Comparison of ENCODE assay signal across 8 cellular contexts in the genomic region with DNA sequence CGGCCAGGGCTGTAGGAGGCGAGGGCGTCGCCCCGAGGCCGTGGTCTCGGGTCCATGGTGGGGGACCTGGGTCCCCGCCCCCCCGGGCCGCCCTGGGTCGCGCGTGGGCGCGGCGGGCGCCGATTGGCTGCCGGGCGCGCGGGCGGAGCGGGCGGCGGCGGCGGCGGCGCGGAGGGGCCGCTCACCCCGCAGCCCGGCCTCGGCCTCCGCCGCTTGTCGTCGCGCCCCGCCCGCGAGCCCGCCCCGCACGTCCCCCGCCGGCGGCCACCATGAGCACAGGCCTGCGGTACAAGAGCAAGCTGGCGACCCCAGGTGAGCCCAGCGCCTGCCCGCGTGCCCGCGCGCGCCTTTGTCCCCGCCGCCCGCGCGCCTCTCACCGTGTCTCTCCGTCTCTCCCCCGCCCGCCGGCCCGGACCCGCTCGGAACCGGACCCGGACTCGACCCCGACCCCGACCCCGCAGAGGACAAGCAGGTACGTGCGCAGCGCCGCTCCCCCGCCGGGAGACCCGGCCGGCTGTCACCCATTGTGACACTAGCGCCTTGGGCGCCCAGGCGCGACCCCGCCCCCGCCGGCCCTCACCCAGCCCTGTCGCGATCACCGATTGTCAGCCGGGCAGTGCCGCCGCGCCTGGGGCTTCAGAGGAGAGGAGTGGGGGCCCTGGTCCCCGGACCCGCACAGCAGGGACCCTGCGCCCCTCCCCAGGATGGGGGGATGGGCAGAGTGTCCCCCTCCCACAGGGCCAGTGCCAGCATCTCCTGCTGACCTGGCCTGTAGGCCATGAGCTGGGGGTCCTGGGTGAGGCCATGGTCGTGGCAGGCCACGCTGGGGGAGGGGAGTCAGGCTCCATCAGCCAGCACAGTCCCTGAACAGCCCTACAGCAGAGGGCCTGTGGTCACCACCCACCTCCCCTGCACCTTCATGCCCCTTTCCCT. TPM values are rescaled to one million over a fixed set of nuclear protein-coding genes. Genes with fewer than 3 reads are reported as not detected.
A peak's percentile ranks its signal among the peaks of the same experiment; 100 is the strongest.
DNase-seq lines count a peak whose midpoint lies in the region; ATAC-seq and TF ChIP-seq lines count a peak whose summit lies in the region.

A gene (plus strand): TSS at position 184 of the 933 bp plus-strand sequence. CDS start 86 bp downstream, at position 270.

- TF ChIP-seq CTCF in brain (conservative IDR thresholded peaks at IDR 0.05) (no peak), suprapubic skin (IDR thresholded peaks at IDR 0.05) (no peak)

- TF ChIP-seq POLR2A in suprapubic skin (IDR thresholded peaks at IDR 0.05): no peak

- TF ChIP-seq EP300 in suprapubic skin (IDR thresholded peaks at IDR 0.05): no peak

- no peak within 1 kb of the TSS for H3K27ac Mint-ChIP-seq in T-helper 1 cell treated with Interleukin-12 subunit alpha and Interleukin-12 subunit beta and Interleukin-4 antibody, amounts not matched to agents 30 μg/mL and 1 μg/mL, for 36 hours
- H3K27ac Mint-ChIP-seq in brain: peak within 1 kb of the TSS; percentile 32 to 93 (median 81)

- ATAC-seq in GM21723 (IDR thresholded peaks at IDR 0.05; ENCODE audit: unreplicated experiment): no peak

- H3K4me3 Mint-ChIP-seq in T-helper 1 cell treated with Interleukin-12 subunit alpha and Interleukin-12 subunit beta and Interleukin-4 antibody, amounts not matched to agents 30 μg/mL and 1 μg/mL, for 36 hours: peak within 1 kb of the TSS; percentile 63
- H3K4me3 Mint-ChIP-seq in brain: peak within 1 kb of the TSS; percentile 81 to 89 (median 85)

- H3K4me1 ChIP-seq in suprapubic skin: peaks cover 53% of the 10 kb centered on the region

- H3K9me3 Mint-ChIP-seq in T-helper 1 cell treated with Interleukin-12 subunit alpha and Interleukin-12 subunit beta and Interleukin-4 antibody, amounts not matched to agents 30 μg/mL and 1 μg/mL, for 36 hours: no peaks in the 10 kb centered on the region
- peaks cover 0 to 3% (median 0%) of the 10 kb centered on the region in 5 experiments for H3K9me3 Mint-ChIP-seq in brain

- H3K27me3 ChIP-seq in layer of hippocampus (ENCODE audit: control insufficient read depth, insufficient read depth, low read length) (no peaks in the 10 kb centered on the region), suprapubic skin (peaks cover 13% of the 10 kb centered on the region)

- no peak for DNase-seq in T-helper 1 cell
- no peak for DNase-seq in suprapubic skin (ENCODE audit: low spot score in 2 of 2)
- no peak for DNase-seq in kidney glomerular epithelial cell (lab: John Stamatoyannopoulos, UW)
- no peak for DNase-seq in NCI-H2081 treated with DMSO at 0.1 percent for 48 hours (lab: John Stamatoyannopoulos, UW)

- H3K27ac ChIP-seq in layer of hippocampus (ENCODE audit: low read depth, low read length) (peak within 1 kb of the TSS; percentile 52), suprapubic skin (peak within 1 kb of the TSS; percentile 26)

- peaks cover 6% of the 10 kb centered on the region for H3K4me1 Mint-ChIP-seq in T-helper 1 cell treated with Interleukin-12 subunit alpha and Interleukin-12 subunit beta and Interleukin-4 antibody, amounts not matched to agents 30 μg/mL and 1 μg/mL, for 36 hours (ENCODE audit: low read depth)
- peaks cover 52% of the 10 kb centered on the region for H3K4me1 Mint-ChIP-seq in brain

- peak within 1 kb of the TSS; percentile 70 for H3K4me3 ChIP-seq in suprapubic skin

- peaks cover 31% of the 10 kb centered on the region for H3K27me3 Mint-ChIP-seq in T-helper 1 cell treated with Interleukin-12 subunit alpha and Interleukin-12 subunit beta and Interleukin-4 antibody, amounts not matched to agents 30 μg/mL and 1 μg/mL, for 36 hours (ENCODE audit: low read depth)
- H3K27me3 Mint-ChIP-seq in brain: peaks cover 2% of the 10 kb centered on the region

- H3K36me3 ChIP-seq in suprapubic skin: no peaks in the 10 kb centered on the region

- 18% methylated on average over 4 of the region's 104 CpGs for WGBS in suprapubic skin

- H3K36me3 Mint-ChIP-seq in T-helper 1 cell treated with Interleukin-12 subunit alpha and Interleukin-12 subunit beta and Interleukin-4 antibody, amounts not matched to agents 30 μg/mL and 1 μg/mL, for 36 hours (ENCODE audit: low read depth): no peaks in the 10 kb centered on the region
- peaks cover 4% of the 10 kb centered on the region for H3K36me3 Mint-ChIP-seq in brain

- no peaks in the 10 kb centered on the region for H3K9me3 ChIP-seq in suprapubic skin

RNA-seq across cellular contexts. Expression of the gene that starts here (rescaled TPM):
- polyA plus RNA-seq in brain (ENCODE audit: insufficient read depth, low read depth, low replicate concordance): 290 TPM
- 100 to 1,000 TPM in 3 of 4 donors, 10 to 100 TPM in 1; 89.0 to 147 (median 129) TPM for total RNA-seq in suprapubic skin
